Comparison of ENCODE assay signal across 8 cellular contexts in the genomic region with DNA sequence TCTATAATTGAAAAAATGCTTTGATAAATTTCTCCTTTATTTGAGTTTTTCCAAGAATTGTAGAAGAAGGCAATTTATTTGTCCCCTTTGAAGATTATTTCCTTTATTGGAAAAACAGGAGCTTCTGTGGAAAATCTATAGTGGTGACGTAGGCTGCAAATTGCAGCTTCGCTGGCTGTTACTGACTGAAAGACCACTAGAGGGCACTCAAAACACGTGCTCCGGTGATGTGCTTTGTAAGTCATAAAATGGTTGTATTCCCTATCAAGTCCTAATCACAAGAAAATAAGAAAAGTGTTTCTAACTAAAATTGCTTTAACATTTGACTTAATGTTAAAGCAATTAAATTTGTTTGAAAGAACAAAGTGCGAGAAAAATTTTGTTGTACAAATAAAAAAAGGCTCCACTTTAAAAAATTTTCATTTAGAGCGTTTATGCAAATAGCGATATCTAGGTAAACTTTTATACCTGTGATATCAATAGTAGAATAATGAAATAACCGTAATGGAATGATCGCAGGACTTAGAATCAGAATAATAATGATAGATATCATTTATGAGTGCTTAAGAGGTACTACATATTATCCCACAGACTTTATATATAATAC.
A peak's percentile ranks its signal among the peaks of the same experiment; 100 is the strongest.
DNase-seq lines count a peak whose midpoint lies in the region; ATAC-seq and TF ChIP-seq lines count a peak whose summit lies in the region.

No MANE protein-coding gene starts in this region.

- ATAC-seq in GM19035 (IDR thresholded peaks at IDR 0.05; ENCODE audit: unreplicated experiment) = peak; percentile 95
- peak; percentile 86 for ATAC-seq in HG03103 (IDR thresholded peaks at IDR 0.05; ENCODE audit: low read depth, unreplicated experiment)
- ATAC-seq in activated CD8-positive, alpha-beta T cell treated with anti-CD3 and anti-CD28 coated beads, Interleukin-2, amount 10 ng/mL, durations not matched to agents 7 days and 5 days = no peak
- ATAC-seq in left cardiac atrium = peak in 1 of 2 donors; percentile 48

- POLR2A ChIA-PET in activated CD8-positive, alpha-beta T cell treated with anti-CD3 and anti-CD28 coated beads, Interleukin-2, amount 10 ng/mL, durations not matched to agents 7 days and 5 days (lab: Charles Lee) = no interaction called here

- TF ChIP-seq CTCF in retinal pigment epithelial cell (conservative IDR thresholded peaks at IDR 0.05; ENCODE audit: low read depth, low read length) = peak; percentile 90

- DNase-seq in DMS153 (lab: John Stamatoyannopoulos, UW) (peak; percentile 6), NCI-H2227 treated with DMSO at 0.1 percent for 48 hours (lab: John Stamatoyannopoulos, UW) (peak; percentile 4), left cardiac atrium (peak; percentile 26), retinal pigment epithelial cell (ENCODE audit: low read depth) (peak; percentile 43), activated T-cell treated with anti-CD3 and anti-CD28 coated beads for 4 hours (no peak)
- peak; percentile 39 for DNase-seq in activated CD8-positive, alpha-beta T cell treated with anti-CD3 and anti-CD28 coated beads, Interleukin-2, amount 10 ng/mL, durations not matched to agents 7 days and 5 days

- no peaks in the 10 kb centered on the region for H3K36me3 Mint-ChIP-seq in activated CD8-positive, alpha-beta T cell treated with anti-CD3 and anti-CD28 coated beads, Interleukin-2, amount 10 ng/mL, durations not matched to agents 7 days and 5 days (ENCODE audit: low read depth)

- CTCF ChIA-PET in activated CD8-positive, alpha-beta T cell treated with anti-CD3 and anti-CD28 coated beads, Interleukin-2, amount 10 ng/mL, durations not matched to agents 7 days and 5 days (lab: Charles Lee) = interaction anchor here (0.6 kb wide), 1 partner anchor 23 kb away, joined by 3 read pairs; no protein-coding TSS in a partner anchor

- intact Hi-C loops in left cardiac atrium (cut with DNase I) = no loop called here

- no peaks in the 10 kb centered on the region for H3K4me1 Mint-ChIP-seq in activated CD8-positive, alpha-beta T cell treated with anti-CD3 and anti-CD28 coated beads, Interleukin-2, amount 10 ng/mL, durations not matched to agents 7 days and 5 days (ENCODE audit: low read depth)

- H3K9me3 Mint-ChIP-seq in activated CD8-positive, alpha-beta T cell treated with anti-CD3 and anti-CD28 coated beads, Interleukin-2, amount 10 ng/mL, durations not matched to agents 7 days and 5 days (ENCODE audit: insufficient read depth) = no peaks in the 10 kb centered on the region

- no peak overlapping the region for H3K4me3 Mint-ChIP-seq in activated CD8-positive, alpha-beta T cell treated with anti-CD3 and anti-CD28 coated beads, Interleukin-2, amount 10 ng/mL, durations not matched to agents 7 days and 5 days

- H3K27me3 Mint-ChIP-seq in activated CD8-positive, alpha-beta T cell treated with anti-CD3 and anti-CD28 coated beads, Interleukin-2, amount 10 ng/mL, durations not matched to agents 7 days and 5 days (ENCODE audit: low read depth) = no peaks in the 10 kb centered on the region

- H3K27ac Mint-ChIP-seq in activated CD8-positive, alpha-beta T cell treated with anti-CD3 and anti-CD28 coated beads, Interleukin-2, amount 10 ng/mL, durations not matched to agents 7 days and 5 days = no peak overlapping the region

- H3K4me3 ChIP-seq in retinal pigment epithelial cell (ENCODE audit: low read length) = no peak overlapping the region
